In the genomic region with DNA sequence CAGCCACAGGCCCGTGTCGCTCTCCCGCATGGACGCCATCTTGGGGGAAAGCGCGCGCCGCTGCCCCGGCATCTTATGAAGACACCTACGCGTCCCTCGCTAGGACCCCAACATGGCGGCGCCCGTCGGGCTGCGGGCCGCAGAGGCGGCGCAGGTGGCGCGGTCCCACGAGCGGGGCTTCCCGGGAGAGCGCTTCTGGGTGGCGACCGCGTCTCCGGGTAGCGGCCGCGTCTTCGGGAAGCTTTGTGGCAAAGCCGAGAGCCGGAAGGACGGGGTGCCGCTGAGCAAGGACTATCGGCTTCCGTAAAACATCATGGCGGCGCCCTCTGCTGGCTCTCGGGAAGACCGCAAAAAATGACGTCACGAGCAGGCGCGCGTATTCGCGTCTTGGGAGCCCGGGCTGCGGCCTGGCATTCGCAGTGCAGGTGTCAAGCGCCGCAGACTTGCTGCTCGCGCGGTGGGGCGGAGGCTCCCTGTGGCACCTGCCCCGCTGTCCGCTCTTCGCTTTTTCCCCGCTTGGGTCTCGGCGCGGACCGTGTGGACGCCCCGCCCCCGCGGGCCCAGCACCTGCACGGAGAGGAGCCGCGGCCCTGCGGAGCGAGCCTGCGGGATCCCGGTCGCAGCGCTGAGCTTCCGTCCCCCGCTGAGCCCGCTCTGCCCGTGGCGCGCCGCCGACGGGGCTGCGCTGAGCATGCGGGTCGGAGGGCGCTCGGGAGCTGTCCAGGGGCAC, we compare ENCODE assay signal across 8 cellular contexts. TPM values are rescaled to one million over a fixed set of nuclear protein-coding genes. Genes with fewer than 3 reads are reported as not detected.
A peak's percentile ranks its signal among the peaks of the same experiment; 100 is the strongest.
DNase-seq lines count a peak whose midpoint lies in the region; ATAC-seq and TF ChIP-seq lines count a peak whose summit lies in the region.

NELFA (minus strand) TSS at position 54 of the 730 bp plus-strand sequence; CDS start at position 39, 15 bp downstream.

- peaks cover 0 to 4% (median 0%) of the 10 kb centered on the region in 8 donors for H3K9me3 Mint-ChIP-seq in CD4-positive, alpha-beta memory T cell
- H3K9me3 Mint-ChIP-seq in activated CD4-positive, alpha-beta memory T cell treated with anti-CD3 and anti-CD28 coated beads, Interleukin-2, amount 10 ng/mL, durations not matched to agents 7 days and 5 days = no peaks in the 10 kb centered on the region

- CTCF ChIA-PET in CD4-positive, alpha-beta memory T cell (lab: Charles Lee; ENCODE audit: partially characterized antibody) = interaction anchor here (0.7 kb wide), 1 partner anchor 46 kb away, joined by 3 read pairs; no protein-coding TSS in a partner anchor
- CTCF ChIA-PET in activated CD4-positive, alpha-beta memory T cell treated with anti-CD3 and anti-CD28 coated beads, Interleukin-2, amount 10 ng/mL, durations not matched to agents 7 days and 5 days (lab: Charles Lee) = interaction anchor here (0.8 to 1.6 kb wide), 4 partner anchors 9 to 261 kb away, joined by 3 to 5 read pairs (median 3); no protein-coding TSS in a partner anchor

- POLR2A ChIA-PET in CD4-positive, alpha-beta memory T cell (lab: Charles Lee; ENCODE audit: partially characterized antibody) = interaction anchor here (0.6 to 2.0 kb wide), 18 partner anchors 9 to 830 kb away, joined by 3 to 10 read pairs (median 4); partner anchors contain the start of genes HAUS3, LETM1, NSD2 and POLN
- POLR2A ChIA-PET in activated CD4-positive, alpha-beta memory T cell treated with anti-CD3 and anti-CD28 coated beads, Interleukin-2, amount 10 ng/mL, durations not matched to agents 7 days and 5 days (lab: Charles Lee) = interaction anchor here (0.7 to 2.1 kb wide), 20 partner anchors 9 to 459 kb away, joined by 3 to 12 read pairs (median 4); partner anchors contain the start of genes HAUS3, MXD4, NSD2 and POLN

- H3K27me3 Mint-ChIP-seq in CD4-positive, alpha-beta memory T cell = no peaks in the 10 kb centered on the region
- peaks cover 6% of the 10 kb centered on the region for H3K27me3 Mint-ChIP-seq in activated CD4-positive, alpha-beta memory T cell treated with anti-CD3 and anti-CD28 coated beads, Interleukin-2, amount 10 ng/mL, durations not matched to agents 7 days and 5 days

- peak within 1 kb of the TSS; percentile 76 to 94 for H3K4me3 ChIP-seq in CD4-positive, alpha-beta memory T cell (ENCODE audit: low read length in 2 of 2)
- H3K4me3 ChIP-seq in duodenal mucosa (ENCODE audit: low read depth in 1 of 2, low read length in 2 of 2) (peak within 1 kb of the TSS; percentile 96 to 100), lower leg skin (ENCODE audit: low read depth, poor library complexity, severe bottlenecking) (peak within 1 kb of the TSS; percentile 68)

- ATAC-seq in GM19452 (IDR thresholded peaks at IDR 0.05; ENCODE audit: unreplicated experiment) = peak; percentile 77
- peak; percentile 51 for ATAC-seq in HG03575 (IDR thresholded peaks at IDR 0.05; ENCODE audit: extremely low read depth, insufficient number of reproducible peaks, low FRiP score, unreplicated experiment)

- intact Hi-C loops in CD4-positive, alpha-beta memory T cell (cut with micrococcal nuclease) = loop anchor here (1.0 to 10.0 kb wide), 4 partner anchors 32 to 1283 kb away; partner anchors contain the start of genes MXD4, NSD2 and RGS12
- intact Hi-C loops in lower leg skin (cut with DNase I; ENCODE audit: low total_unique reads) = no loop called here

- TF ChIP-seq POLR2A in lower leg skin (IDR thresholded peaks at IDR 0.05) = no peak

- no peaks in the 10 kb centered on the region for H3K36me3 ChIP-seq in CD4-positive, alpha-beta memory T cell (ENCODE audit: insufficient read depth, low read length)
- peaks cover 4 to 9% of the 10 kb centered on the region in 2 donors for H3K36me3 ChIP-seq in duodenal mucosa (ENCODE audit: control insufficient read depth in 1 of 2, insufficient read depth in 2 of 2, low read length in 2 of 2)

- peak within 1 kb of the TSS; percentile 94 to 98 (median 97) for H3K27ac Mint-ChIP-seq in CD4-positive, alpha-beta memory T cell
- peak within 1 kb of the TSS; percentile 80 for H3K27ac Mint-ChIP-seq in activated CD4-positive, alpha-beta memory T cell treated with anti-CD3 and anti-CD28 coated beads, Interleukin-2, amount 10 ng/mL, durations not matched to agents 7 days and 5 days

- peak within 1 kb of the TSS; percentile 92 to 96 (median 94) for H3K4me3 Mint-ChIP-seq in CD4-positive, alpha-beta memory T cell
- H3K4me3 Mint-ChIP-seq in activated CD4-positive, alpha-beta memory T cell treated with anti-CD3 and anti-CD28 coated beads, Interleukin-2, amount 10 ng/mL, durations not matched to agents 7 days and 5 days = peak within 1 kb of the TSS; percentile 89

- peaks cover 0 to 27% of the 10 kb centered on the region in 2 donors for H3K36me3 Mint-ChIP-seq in CD4-positive, alpha-beta memory T cell
- H3K36me3 Mint-ChIP-seq in activated CD4-positive, alpha-beta memory T cell treated with anti-CD3 and anti-CD28 coated beads, Interleukin-2, amount 10 ng/mL, durations not matched to agents 7 days and 5 days (ENCODE audit: low read depth) = peaks cover 19% of the 10 kb centered on the region

- H3K4me1 ChIP-seq in CD4-positive, alpha-beta memory T cell (ENCODE audit: insufficient read depth, low read length) = peaks cover 27% of the 10 kb centered on the region
- peaks cover 9 to 10% of the 10 kb centered on the region in 2 donors for H3K4me1 ChIP-seq in duodenal mucosa (ENCODE audit: control insufficient read depth in 1 of 2, insufficient read depth in 2 of 2, low read length in 2 of 2)

- H3K27me3 ChIP-seq in CD4-positive, alpha-beta memory T cell (ENCODE audit: insufficient read depth, low read length) = no peaks in the 10 kb centered on the region
- H3K27me3 ChIP-seq in duodenal mucosa (ENCODE audit: control insufficient read depth in 1 of 2, insufficient read depth in 2 of 2, low read length in 2 of 2) = no peaks in the 10 kb centered on the region

- peak within 1 kb of the TSS; percentile 95 for H3K27ac ChIP-seq in CD4-positive, alpha-beta memory T cell (ENCODE audit: low read depth, low read length)
- peak within 1 kb of the TSS; percentile 99 for H3K27ac ChIP-seq in duodenal mucosa (ENCODE audit: low read depth, low read length)

- 1 to 2% methylated on average over 23 to 66 of the region's 95 CpGs for WGBS in lower leg skin, 2 donors

- H3K9me3 ChIP-seq in CD4-positive, alpha-beta memory T cell (ENCODE audit: control insufficient read depth in 1 of 2, low read length in 2 of 2) = no peaks in the 10 kb centered on the region
- H3K9me3 ChIP-seq in duodenal mucosa (ENCODE audit: control insufficient read depth in 1 of 2, low read length in 2 of 2) = no peaks in the 10 kb centered on the region

- peak within 1 kb of the TSS; percentile 80 to 99 for H3K9ac ChIP-seq in duodenal mucosa (ENCODE audit: low read depth in 1 of 2, low read length in 2 of 2)

- TF ChIP-seq CTCF in lower leg skin (IDR thresholded peaks at IDR 0.05) = peak in 1 of 3 donors; percentile 27

- H3K4me1 Mint-ChIP-seq in CD4-positive, alpha-beta memory T cell = peaks cover 29 to 42% (median 31%) of the 10 kb centered on the region in 4 donors
- H3K4me1 Mint-ChIP-seq in activated CD4-positive, alpha-beta memory T cell treated with anti-CD3 and anti-CD28 coated beads, Interleukin-2, amount 10 ng/mL, durations not matched to agents 7 days and 5 days = peaks cover 34% of the 10 kb centered on the region

- peak; percentile 95 to 97 (median 97) for DNase-seq in CD4-positive, alpha-beta memory T cell
- peak; percentile 96 for DNase-seq in NCI-H82 (lab: John Stamatoyannopoulos, UW)
- DNase-seq in activated CD4-positive, alpha-beta memory T cell treated with anti-CD3 and anti-CD28 coated beads, Interleukin-2, amount 10 ng/mL, durations not matched to agents 7 days and 5 days = peak; percentile 94
- peak; percentile 91 to 98 for DNase-seq in lower leg skin (ENCODE audit: low spot score in 2 of 2)
- peak; percentile 93 for DNase-seq in stimulated activated CD4-positive, alpha-beta T cell treated with anti-CD3 and anti-CD28 coated beads, Interleukin-4, amount 100 ng/mL, for 4 hours

RNA-seq across cellular contexts. Expression of gene NELFA, which starts in this region (rescaled TPM):
- 10 to 100 TPM; 47.0 to 48.3 TPM for total RNA-seq in CD4-positive, alpha-beta memory T cell
- 10 to 100 TPM; 12.1 to 37.5 TPM for polyA plus RNA-seq in CD4-positive, alpha-beta memory T cell
- 10 to 100 TPM; 34.2 to 36.0 TPM for total RNA-seq in activated CD4-positive, alpha-beta memory T cell treated with anti-CD3 and anti-CD28 coated beads, Interleukin-2, amount 10 ng/mL, durations not matched to agents 7 days and 5 days
- 10 to 100 TPM; 29.3 to 45.3 (median 35.7) TPM for total RNA-seq in lower leg skin

Comparison
In these comparisons a context has a peak if more than half of its experiments do, and no peak if none do; other contexts are left out.
1. Peak in every context shown above with its lines: DNase-seq, ATAC-seq, H3K4me3 ChIP-seq and H3K27ac ChIP-seq.